ENCODE assay signal across 2 cellular contexts in the genomic region with DNA sequence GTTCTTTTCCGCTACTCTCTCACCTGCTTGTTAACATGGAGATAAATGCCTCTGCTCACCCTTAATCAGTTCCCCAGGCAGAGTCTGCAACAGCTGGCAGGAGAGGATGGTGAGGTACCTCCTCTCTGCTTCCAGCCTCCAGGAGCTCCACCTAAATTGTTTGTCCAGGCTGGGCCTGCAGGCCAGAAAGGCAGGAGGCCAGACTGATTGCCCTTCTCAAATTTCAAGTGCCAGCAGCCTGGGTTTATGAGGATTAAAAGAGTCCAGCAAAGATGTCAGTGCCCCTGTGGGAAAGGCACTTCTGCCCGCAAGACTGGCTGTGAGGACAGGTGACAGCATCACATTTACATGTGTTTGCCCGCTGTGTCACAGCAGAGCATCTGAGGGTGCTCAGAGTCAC.
TF ChIP-seq lines count a peak whose summit lies in the region.

No MANE protein-coding gene starts in this region.

TF ChIP-seq in SK-N-SH treated with all-trans-retinoic acid at 6 μM for 48 hours, 23 proteins besides CTCF, POLR2A, EP300 and RAD21 (continued from another document):
- no peak for TF ChIP-seq CSDC2 (CRISPR knock-in tag; IDR thresholded peaks at IDR 0.05)
- TF ChIP-seq, protein P1, sequence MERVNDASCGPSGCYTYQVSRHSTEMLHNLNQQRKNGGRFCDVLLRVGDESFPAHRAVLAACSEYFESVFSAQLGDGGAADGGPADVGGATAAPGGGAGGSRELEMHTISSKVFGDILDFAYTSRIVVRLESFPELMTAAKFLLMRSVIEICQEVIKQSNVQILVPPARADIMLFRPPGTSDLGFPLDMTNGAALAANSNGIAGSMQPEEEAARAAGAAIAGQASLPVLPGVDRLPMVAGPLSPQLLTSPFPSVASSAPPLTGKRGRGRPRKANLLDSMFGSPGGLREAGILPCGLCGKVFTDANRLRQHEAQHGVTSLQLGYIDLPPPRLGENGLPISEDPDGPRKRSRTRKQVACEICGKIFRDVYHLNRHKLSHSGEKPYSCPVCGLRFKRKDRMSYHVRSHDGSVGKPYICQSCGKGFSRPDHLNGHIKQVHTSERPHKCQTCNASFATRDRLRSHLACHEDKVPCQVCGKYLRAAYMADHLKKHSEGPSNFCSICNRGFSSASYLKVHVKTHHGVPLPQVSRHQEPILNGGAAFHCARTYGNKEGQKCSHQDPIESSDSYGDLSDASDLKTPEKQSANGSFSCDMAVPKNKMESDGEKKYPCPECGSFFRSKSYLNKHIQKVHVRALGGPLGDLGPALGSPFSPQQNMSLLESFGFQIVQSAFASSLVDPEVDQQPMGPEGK (CRISPR knock-in tag; IDR thresholded peaks at IDR 0.05; ENCODE audit: borderline replicate concordance): no peak
- no peak for TF ChIP-seq PPARA (CRISPR knock-in tag; IDR thresholded peaks at IDR 0.05; ENCODE audit: borderline replicate concordance)
- no peak for TF ChIP-seq ZFP30 (CRISPR knock-in tag; IDR thresholded peaks at IDR 0.05)
- TF ChIP-seq TCF4 (CRISPR knock-in tag; IDR thresholded peaks at IDR 0.05; ENCODE audit: borderline replicate concordance): no peak
- TF ChIP-seq, protein P2, sequence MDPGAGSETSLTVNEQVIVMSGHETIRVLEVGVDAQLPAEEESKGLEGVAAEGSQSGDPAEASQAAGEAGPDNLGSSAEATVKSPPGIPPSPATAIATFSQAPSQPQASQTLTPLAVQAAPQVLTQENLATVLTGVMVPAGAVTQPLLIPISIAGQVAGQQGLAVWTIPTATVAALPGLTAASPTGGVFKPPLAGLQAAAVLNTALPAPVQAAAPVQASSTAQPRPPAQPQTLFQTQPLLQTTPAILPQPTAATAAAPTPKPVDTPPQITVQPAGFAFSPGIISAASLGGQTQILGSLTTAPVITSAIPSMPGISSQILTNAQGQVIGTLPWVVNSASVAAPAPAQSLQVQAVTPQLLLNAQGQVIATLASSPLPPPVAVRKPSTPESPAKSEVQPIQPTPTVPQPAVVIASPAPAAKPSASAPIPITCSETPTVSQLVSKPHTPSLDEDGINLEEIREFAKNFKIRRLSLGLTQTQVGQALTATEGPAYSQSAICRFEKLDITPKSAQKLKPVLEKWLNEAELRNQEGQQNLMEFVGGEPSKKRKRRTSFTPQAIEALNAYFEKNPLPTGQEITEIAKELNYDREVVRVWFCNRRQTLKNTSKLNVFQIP (CRISPR knock-in tag; IDR thresholded peaks at IDR 0.05; ENCODE audit: borderline replicate concordance, low read depth): no peak
- no peak for TF ChIP-seq SNAI2 (CRISPR knock-in tag; IDR thresholded peaks at IDR 0.05)
- TF ChIP-seq ARNTL (CRISPR knock-in tag; IDR thresholded peaks at IDR 0.05; ENCODE audit: borderline replicate concordance, low read depth): no peak
- TF ChIP-seq, protein P3, sequence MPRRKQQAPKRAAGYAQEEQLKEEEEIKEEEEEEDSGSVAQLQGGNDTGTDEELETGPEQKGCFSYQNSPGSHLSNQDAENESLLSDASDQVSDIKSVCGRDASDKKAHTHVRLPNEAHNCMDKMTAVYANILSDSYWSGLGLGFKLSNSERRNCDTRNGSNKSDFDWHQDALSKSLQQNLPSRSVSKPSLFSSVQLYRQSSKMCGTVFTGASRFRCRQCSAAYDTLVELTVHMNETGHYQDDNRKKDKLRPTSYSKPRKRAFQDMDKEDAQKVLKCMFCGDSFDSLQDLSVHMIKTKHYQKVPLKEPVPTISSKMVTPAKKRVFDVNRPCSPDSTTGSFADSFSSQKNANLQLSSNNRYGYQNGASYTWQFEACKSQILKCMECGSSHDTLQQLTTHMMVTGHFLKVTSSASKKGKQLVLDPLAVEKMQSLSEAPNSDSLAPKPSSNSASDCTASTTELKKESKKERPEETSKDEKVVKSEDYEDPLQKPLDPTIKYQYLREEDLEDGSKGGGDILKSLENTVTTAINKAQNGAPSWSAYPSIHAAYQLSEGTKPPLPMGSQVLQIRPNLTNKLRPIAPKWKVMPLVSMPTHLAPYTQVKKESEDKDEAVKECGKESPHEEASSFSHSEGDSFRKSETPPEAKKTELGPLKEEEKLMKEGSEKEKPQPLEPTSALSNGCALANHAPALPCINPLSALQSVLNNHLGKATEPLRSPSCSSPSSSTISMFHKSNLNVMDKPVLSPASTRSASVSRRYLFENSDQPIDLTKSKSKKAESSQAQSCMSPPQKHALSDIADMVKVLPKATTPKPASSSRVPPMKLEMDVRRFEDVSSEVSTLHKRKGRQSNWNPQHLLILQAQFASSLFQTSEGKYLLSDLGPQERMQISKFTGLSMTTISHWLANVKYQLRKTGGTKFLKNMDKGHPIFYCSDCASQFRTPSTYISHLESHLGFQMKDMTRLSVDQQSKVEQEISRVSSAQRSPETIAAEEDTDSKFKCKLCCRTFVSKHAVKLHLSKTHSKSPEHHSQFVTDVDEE (CRISPR knock-in tag; IDR thresholded peaks at IDR 0.05): no peak
TF ChIP-seq in SK-N-SH treated with all-trans-retinoic acid at 6 μM for 48 hours: peak in this region for 0.

TF ChIP-seq in SK-N-SH, 30 proteins besides CTCF, POLR2A, EP300 and RAD21 (continued from another document):
- TF ChIP-seq, protein P4, sequence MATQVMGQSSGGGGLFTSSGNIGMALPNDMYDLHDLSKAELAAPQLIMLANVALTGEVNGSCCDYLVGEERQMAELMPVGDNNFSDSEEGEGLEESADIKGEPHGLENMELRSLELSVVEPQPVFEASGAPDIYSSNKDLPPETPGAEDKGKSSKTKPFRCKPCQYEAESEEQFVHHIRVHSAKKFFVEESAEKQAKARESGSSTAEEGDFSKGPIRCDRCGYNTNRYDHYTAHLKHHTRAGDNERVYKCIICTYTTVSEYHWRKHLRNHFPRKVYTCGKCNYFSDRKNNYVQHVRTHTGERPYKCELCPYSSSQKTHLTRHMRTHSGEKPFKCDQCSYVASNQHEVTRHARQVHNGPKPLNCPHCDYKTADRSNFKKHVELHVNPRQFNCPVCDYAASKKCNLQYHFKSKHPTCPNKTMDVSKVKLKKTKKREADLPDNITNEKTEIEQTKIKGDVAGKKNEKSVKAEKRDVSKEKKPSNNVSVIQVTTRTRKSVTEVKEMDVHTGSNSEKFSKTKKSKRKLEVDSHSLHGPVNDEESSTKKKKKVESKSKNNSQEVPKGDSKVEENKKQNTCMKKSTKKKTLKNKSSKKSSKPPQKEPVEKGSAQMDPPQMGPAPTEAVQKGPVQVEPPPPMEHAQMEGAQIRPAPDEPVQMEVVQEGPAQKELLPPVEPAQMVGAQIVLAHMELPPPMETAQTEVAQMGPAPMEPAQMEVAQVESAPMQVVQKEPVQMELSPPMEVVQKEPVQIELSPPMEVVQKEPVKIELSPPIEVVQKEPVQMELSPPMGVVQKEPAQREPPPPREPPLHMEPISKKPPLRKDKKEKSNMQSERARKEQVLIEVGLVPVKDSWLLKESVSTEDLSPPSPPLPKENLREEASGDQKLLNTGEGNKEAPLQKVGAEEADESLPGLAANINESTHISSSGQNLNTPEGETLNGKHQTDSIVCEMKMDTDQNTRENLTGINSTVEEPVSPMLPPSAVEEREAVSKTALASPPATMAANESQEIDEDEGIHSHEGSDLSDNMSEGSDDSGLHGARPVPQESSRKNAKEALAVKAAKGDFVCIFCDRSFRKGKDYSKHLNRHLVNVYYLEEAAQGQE (IDR thresholded peaks at IDR 0.05; ENCODE audit: low read depth, low read length): no peak
- no peak for TF ChIP-seq POLR2AphosphoS5 (IDR thresholded peaks at IDR 0.05; ENCODE audit: low read depth, low read length)
- TF ChIP-seq, protein P5, sequence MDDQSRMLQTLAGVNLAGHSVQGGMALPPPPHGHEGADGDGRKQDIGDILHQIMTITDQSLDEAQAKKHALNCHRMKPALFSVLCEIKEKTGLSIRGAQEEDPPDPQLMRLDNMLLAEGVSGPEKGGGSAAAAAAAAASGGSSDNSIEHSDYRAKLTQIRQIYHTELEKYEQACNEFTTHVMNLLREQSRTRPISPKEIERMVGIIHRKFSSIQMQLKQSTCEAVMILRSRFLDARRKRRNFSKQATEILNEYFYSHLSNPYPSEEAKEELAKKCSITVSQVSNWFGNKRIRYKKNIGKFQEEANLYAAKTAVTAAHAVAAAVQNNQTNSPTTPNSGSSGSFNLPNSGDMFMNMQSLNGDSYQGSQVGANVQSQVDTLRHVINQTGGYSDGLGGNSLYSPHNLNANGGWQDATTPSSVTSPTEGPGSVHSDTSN (IDR thresholded peaks at IDR 0.05): no peak
- TF ChIP-seq FOXM1 (IDR thresholded peaks at IDR 0.05; ENCODE audit: low read depth): no peak
- TF ChIP-seq, protein P6, sequence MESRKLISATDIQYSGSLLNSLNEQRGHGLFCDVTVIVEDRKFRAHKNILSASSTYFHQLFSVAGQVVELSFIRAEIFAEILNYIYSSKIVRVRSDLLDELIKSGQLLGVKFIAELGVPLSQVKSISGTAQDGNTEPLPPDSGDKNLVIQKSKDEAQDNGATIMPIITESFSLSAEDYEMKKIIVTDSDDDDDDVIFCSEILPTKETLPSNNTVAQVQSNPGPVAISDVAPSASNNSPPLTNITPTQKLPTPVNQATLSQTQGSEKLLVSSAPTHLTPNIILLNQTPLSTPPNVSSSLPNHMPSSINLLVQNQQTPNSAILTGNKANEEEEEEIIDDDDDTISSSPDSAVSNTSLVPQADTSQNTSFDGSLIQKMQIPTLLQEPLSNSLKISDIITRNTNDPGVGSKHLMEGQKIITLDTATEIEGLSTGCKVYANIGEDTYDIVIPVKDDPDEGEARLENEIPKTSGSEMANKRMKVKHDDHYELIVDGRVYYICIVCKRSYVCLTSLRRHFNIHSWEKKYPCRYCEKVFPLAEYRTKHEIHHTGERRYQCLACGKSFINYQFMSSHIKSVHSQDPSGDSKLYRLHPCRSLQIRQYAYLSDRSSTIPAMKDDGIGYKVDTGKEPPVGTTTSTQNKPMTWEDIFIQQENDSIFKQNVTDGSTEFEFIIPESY (IDR thresholded peaks at IDR 0.05; ENCODE audit: borderline replicate concordance, low read depth): no peak
- no peak for TF ChIP-seq GABPA (IDR thresholded peaks at IDR 0.05; ENCODE audit: low read depth)
- no peak for TF ChIP-seq NFIC (IDR thresholded peaks at IDR 0.05; ENCODE audit: borderline replicate concordance)
- no peak for TF ChIP-seq MXI1 (IDR thresholded peaks at IDR 0.05; ENCODE audit: low read depth, low read length)
- TF ChIP-seq ELF1 (IDR thresholded peaks at IDR 0.05): no peak
- TF ChIP-seq TCF12 (IDR thresholded peaks at IDR 0.05): no peak
- TF ChIP-seq, protein P7, sequence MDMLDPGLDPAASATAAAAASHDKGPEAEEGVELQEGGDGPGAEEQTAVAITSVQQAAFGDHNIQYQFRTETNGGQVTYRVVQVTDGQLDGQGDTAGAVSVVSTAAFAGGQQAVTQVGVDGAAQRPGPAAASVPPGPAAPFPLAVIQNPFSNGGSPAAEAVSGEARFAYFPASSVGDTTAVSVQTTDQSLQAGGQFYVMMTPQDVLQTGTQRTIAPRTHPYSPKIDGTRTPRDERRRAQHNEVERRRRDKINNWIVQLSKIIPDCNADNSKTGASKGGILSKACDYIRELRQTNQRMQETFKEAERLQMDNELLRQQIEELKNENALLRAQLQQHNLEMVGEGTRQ (IDR thresholded peaks at IDR 0.05; ENCODE audit: borderline replicate concordance, low read depth, low read length): no peak
- no peak for TF ChIP-seq RCOR1 (IDR thresholded peaks at IDR 0.05; ENCODE audit: low read length)
- no peak for TF ChIP-seq TAF1 (IDR thresholded peaks at IDR 0.05; ENCODE audit: borderline replicate concordance, low read depth, low read length)
- TF ChIP-seq RXRA (IDR thresholded peaks at IDR 0.05; ENCODE audit: borderline replicate concordance, low read depth): no peak
- no peak for TF ChIP-seq JUND (IDR thresholded peaks at IDR 0.05)
- TF ChIP-seq, protein P8, sequence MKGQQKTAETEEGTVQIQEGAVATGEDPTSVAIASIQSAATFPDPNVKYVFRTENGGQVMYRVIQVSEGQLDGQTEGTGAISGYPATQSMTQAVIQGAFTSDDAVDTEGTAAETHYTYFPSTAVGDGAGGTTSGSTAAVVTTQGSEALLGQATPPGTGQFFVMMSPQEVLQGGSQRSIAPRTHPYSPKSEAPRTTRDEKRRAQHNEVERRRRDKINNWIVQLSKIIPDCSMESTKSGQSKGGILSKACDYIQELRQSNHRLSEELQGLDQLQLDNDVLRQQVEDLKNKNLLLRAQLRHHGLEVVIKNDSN (IDR thresholded peaks at IDR 0.05; ENCODE audit: borderline replicate concordance, low read depth): no peak
- TF ChIP-seq SIN3A (IDR thresholded peaks at IDR 0.05; ENCODE audit: borderline replicate concordance, low read depth, low read length): no peak
- no peak for TF ChIP-seq GATA2 (CRISPR knock-in tag; IDR thresholded peaks at IDR 0.05)
